ENCODE assay signal across 34 cellular contexts in the genomic region with DNA sequence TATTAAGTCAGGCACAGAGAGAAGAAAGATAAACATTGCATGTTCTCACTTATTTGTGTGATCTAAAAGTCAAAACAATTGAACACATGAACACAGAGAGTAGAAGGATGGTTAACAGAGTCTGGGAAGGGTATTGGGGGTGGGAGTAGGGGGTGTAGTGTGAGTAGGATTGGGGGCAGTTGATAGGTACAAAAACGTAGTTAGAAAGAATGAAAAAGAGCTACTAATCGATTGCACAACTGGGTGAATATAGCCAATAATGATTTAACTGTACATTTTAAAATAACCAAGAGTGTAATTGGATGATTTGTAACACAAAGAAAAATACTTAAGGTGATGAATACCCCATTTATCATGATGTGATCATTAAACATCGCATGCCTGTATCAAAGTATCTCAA.
"Had no signal": no experiment of that assay in that cellular context is flagged by ENCODE, and none has a peak within 500 bp of the region (broad histone marks: within the 10 kb centered on the region; RNA-seq: fewer than 3 reads in every experiment).

No MANE protein-coding gene starts in this region.

- ATAC-seq: activated naive CD4-positive, alpha-beta T cell treated with anti-CD3 and anti-CD28 coated beads, Interleukin-2, amount 50 U/mL, for 72 hours; activated naive CD8-positive, alpha-beta T cell treated with anti-CD3 and anti-CD28 coated beads, Interleukin-2, amount 50 U/mL, for 24 hours; activated T-cell treated with anti-CD3 and anti-CD28 coated beads, Interleukin-2, amount 50 U/mL, for 4 hours; activated T-cell treated with anti-CD3 and anti-CD28 coated beads, Interleukin-2, amount 50 U/mL, for 72 hours; activated T-helper 17 cell treated with anti-CD3 and anti-CD28 coated beads, Interleukin-2, amount 50 U/mL, for 72 hours; body of pancreas had no signal

- H3K4me3 ChIP-seq: adrenal gland, ascending aorta, body of pancreas, breast epithelium, cardiac muscle cell had no signal

- DNase-seq: activated effector memory CD4-positive, alpha-beta T cell treated with anti-CD3 and anti-CD28 coated beads, Interleukin-2, amount 50 U/mL, for 16 hours; activated effector memory CD4-positive, alpha-beta T cell treated with Interleukin-2 at 50 U/mL for 16 hours; activated gamma-delta T cell; activated gamma-delta T cell treated with Interleukin-2 at 50 U/mL for 16 hours; activated naive CD4-positive, alpha-beta T cell; activated naive CD4-positive, alpha-beta T cell treated with anti-CD3 and anti-CD28 coated beads for 36 hours; activated naive CD4-positive, alpha-beta T cell treated with anti-CD3 and anti-CD28 coated beads, Interleukin-2, amount 10 ng/mL, durations not matched to agents 7 days and 5 days; activated naive CD4-positive, alpha-beta T cell treated with anti-CD3 and anti-CD28 coated beads, Interleukin-2, amount 50 U/mL, for 16 hours; activated naive CD4-positive, alpha-beta T cell treated with Interleukin-2 at 50 U/mL for 16 hours; activated naive CD8-positive, alpha-beta T cell treated with anti-CD3 and anti-CD28 coated beads for 36 hours; activated naive CD8-positive, alpha-beta T cell treated with anti-CD3 and anti-CD28 coated beads, Interleukin-2, amount 10 ng/mL, durations not matched to agents 7 days and 5 days; activated naive CD8-positive, alpha-beta T cell treated with anti-CD3 and anti-CD28 coated beads, Interleukin-2, amount 50 U/mL, for 24 hours; activated T-cell treated with anti-CD3 and anti-CD28 coated beads, Interleukin-2, amount 50 U/mL, for 1 hour; activated T-cell treated with anti-CD3 and anti-CD28 coated beads, Interleukin-2, amount 50 U/mL, for 24 hours; activated T-cell treated with anti-CD3 and anti-CD28 coated beads, Interleukin-2, amount 50 U/mL, for 4 hours; activated T-cell treated with anti-CD3 and anti-CD28 coated beads, Interleukin-2, amount 50 U/mL, for 48 hours; activated T-cell treated with anti-CD3 and anti-CD28 coated beads, Interleukin-2, amount 50 U/mL, for 72 hours; adrenal gland; amniotic stem cell; amygdala; anterior cingulate cortex; aorta; body of pancreas; brain microvascular endothelial cell; caudate nucleus; central memory CD4-positive, alpha-beta T cell; cerebellar nuclear complex had no signal

- H3K27ac ChIP-seq: adrenal gland, ascending aorta, body of pancreas, brain microvascular endothelial cell, breast epithelium, cardiac muscle cell had no signal

- H3K9me3 ChIP-seq: body of pancreas, breast epithelium had no signal

- FAIRE-seq: astrocyte, bronchial epithelial cell had no signal

- H3K36me3 ChIP-seq: adrenal gland, ascending aorta, brain microvascular endothelial cell, breast epithelium, cardiac muscle cell had no signal

- H3K4me1 ChIP-seq: adrenal gland, ascending aorta, body of pancreas, breast epithelium had no signal

- H3K27me3 ChIP-seq: adrenal gland, ascending aorta, body of pancreas, brain microvascular endothelial cell, breast epithelium, cardiac muscle cell had no signal
